In the genomic region with DNA sequence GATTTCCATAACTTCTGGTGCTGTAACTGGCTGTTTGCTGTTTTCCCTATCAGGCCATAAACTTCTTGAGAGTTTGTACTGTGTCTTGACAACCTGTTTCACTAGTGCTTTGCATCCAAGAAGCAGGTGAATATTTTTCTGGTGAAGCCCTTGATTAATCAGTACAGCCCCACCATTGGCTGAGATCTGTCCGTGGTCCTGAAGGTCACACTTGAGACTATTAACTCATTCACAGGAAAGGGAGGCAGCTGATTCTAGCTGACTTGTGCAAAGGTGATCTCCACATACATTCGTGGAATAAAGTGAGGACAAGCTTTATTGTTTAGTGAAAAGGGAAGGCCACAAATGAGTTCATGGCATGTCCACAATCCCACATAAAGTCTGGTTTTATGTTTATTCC, we compare ENCODE assay signal across 3 cellular contexts.
TF ChIP-seq lines count a peak whose summit lies in the region.

No MANE protein-coding gene starts in this region.

TF ChIP-seq in A549, 52 proteins besides CTCF, POLR2A, EP300 and RAD21:
- TF ChIP-seq REST (IDR thresholded peaks at IDR 0.05): peak; percentile 36; the same call in 1 of the 2 replicates
- TF ChIP-seq KDM1A (IDR thresholded peaks at IDR 0.05; ENCODE audit: low read depth): no peak

TF ChIP-seq in HEK293, 187 proteins besides CTCF, POLR2A, EP300 and RAD21 (continued from another document):
- peak; percentile 77 for TF ChIP-seq REST (tag by site-specific recombination; IDR thresholded peaks at IDR 0.05)
- TF ChIP-seq SP2 (tag by site-specific recombination; IDR thresholded peaks at IDR 0.05): no peak
- TF ChIP-seq, protein P1, sequence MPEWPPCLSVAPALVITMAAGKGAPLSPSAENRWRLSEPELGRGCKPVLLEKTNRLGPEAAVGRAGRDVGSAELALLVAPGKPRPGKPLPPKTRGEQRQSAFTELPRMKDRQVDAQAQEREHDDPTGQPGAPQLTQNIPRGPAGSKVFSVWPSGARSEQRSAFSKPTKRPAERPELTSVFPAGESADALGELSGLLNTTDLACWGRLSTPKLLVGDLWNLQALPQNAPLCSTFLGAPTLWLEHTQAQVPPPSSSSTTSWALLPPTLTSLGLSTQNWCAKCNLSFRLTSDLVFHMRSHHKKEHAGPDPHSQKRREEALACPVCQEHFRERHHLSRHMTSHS (tag by site-specific recombination; IDR thresholded peaks at IDR 0.05): no peak
- TF ChIP-seq ZNF416 (tag by site-specific recombination; IDR thresholded peaks at IDR 0.05): no peak
- no peak for TF ChIP-seq BCL6B (tag by site-specific recombination; IDR thresholded peaks at IDR 0.05)
- no peak for TF ChIP-seq ZBTB10 (tag by site-specific recombination; IDR thresholded peaks at IDR 0.05)

TF ChIP-seq in GM12878, 131 proteins besides CTCF, POLR2A, EP300 and RAD21 (continued from another document):
- TF ChIP-seq MTA3 (IDR thresholded peaks at IDR 0.05; ENCODE audit: borderline replicate concordance, low read length) (no peak), EED (IDR thresholded peaks at IDR 0.05; ENCODE audit: low read depth) (no peak)
TF ChIP-seq in GM12878: peak in this region for 1.
